ENCODE assay signal across 17 cellular contexts in genomic region chr15:69784808-69785550, GRCh38.
DNase-seq lines count a peak whose midpoint lies in the region; ATAC-seq and TF ChIP-seq lines count a peak whose summit lies in the region.
"Had no signal": no experiment of that assay in that cellular context is flagged by ENCODE, and none has a peak within 500 bp of the region (broad histone marks: within the 10 kb centered on the region; RNA-seq: fewer than 3 reads in every experiment).

No MANE protein-coding gene starts in this region.

- 0 out of 2 replicates have a peak overlapping the region, but pooled peaks have one; percentile 2 for H3K14ac ChIP-seq in IMR-90 (replicated peaks; ENCODE audit: low read depth, low read length)

- dilution Hi-C loops in IMR-90 (cut with HindIII; ENCODE audit: low sequenced_read_pairs, unreplicated experiment) = no loop called here

- TF ChIP-seq CTCF in IMR-90 (conservative IDR thresholded peaks at IDR 0.05; ENCODE audit: low read depth, low read length) = no peak
- TF ChIP-seq CTCF in brain microvascular endothelial cell (IDR thresholded peaks at IDR 0.05; ENCODE audit: low read depth, low read length, missing control alignments) = no peak
- no peak for TF ChIP-seq CTCF in osteocyte (IDR thresholded peaks at IDR 0.05)

- H3K23ac ChIP-seq in IMR-90 (ENCODE audit: low read depth, low read length) = no peak overlapping the region

- CTCF ChIA-PET in IMR-90 (lab: Yijun Ruan, JAX) = no interaction called here

- no peak overlapping the region for H2BK20ac ChIP-seq in IMR-90 (ENCODE audit: low read depth, low read length)

- in situ Hi-C loops in IMR-90 (cut with MboI; ENCODE audit: low sequenced_read_pairs) = no loop called here
- in situ Hi-C loops in brain microvascular endothelial cell (cut with HindIII; ENCODE audit: low pct_ligation_motif_present, low sequenced_read_pairs) = no loop called here

- H2AFZ ChIP-seq in IMR-90 (replicated peaks; ENCODE audit: low read length, poor library complexity) = peak overlapping the region; percentile 18

- H2BK5ac ChIP-seq in IMR-90 (ENCODE audit: low read depth, low read length, poor library complexity, severe bottlenecking) = no peak overlapping the region

- H2BK120ac ChIP-seq in IMR-90 (ENCODE audit: low read depth, low read length) = no peak overlapping the region

- no peak overlapping the region for H3K4me2 ChIP-seq in IMR-90 (ENCODE audit: low read depth, low read length)

- no peak overlapping the region for H3K18ac ChIP-seq in IMR-90 (ENCODE audit: low read depth, low read length)

- H3K36me3 ChIP-seq in IMR-90 (ENCODE audit: control insufficient read depth, insufficient read depth, low read length) = no peaks in the 10 kb centered on the region
- no peaks in the 10 kb centered on the region for H3K36me3 ChIP-seq in brain microvascular endothelial cell (replicated peaks)
- H3K36me3 ChIP-seq: sigmoid colon, suprapubic skin had no signal

- H3K9me3 ChIP-seq in IMR-90 (ENCODE audit: control insufficient read depth, insufficient read depth, low read length) = no peaks in the 10 kb centered on the region
- H3K9me3 ChIP-seq: sigmoid colon, suprapubic skin had no signal

- TF ChIP-seq RAD21 in IMR-90 (IDR thresholded peaks at IDR 0.05; ENCODE audit: low read length) = no peak

- intact Hi-C loops in IMR-90 (cut with micrococcal nuclease) = no loop called here

- ATAC-seq in IMR-90 (ENCODE audit: low read depth) (peak; percentile 64), GM19328 (IDR thresholded peaks at IDR 0.05; ENCODE audit: unreplicated experiment) (no peak)

- H3K36me3 Mint-ChIP-seq in osteocyte (ENCODE audit: unreplicated experiment) = no peaks in the 10 kb centered on the region
- H3K36me3 Mint-ChIP-seq: activated naive CD4-positive, alpha-beta T cell treated with anti-CD3 and anti-CD28 coated beads, Interleukin-2, amount 50 U/mL, for 72 hours had no signal

- no peaks in the 10 kb centered on the region for H4K20me1 ChIP-seq in IMR-90 (ENCODE audit: insufficient read depth, low read length)

- no peak overlapping the region for H4K5ac ChIP-seq in IMR-90 (ENCODE audit: low read depth, low read length)

- H3K9me1 ChIP-seq in IMR-90 (ENCODE audit: insufficient read depth, low read length) = no peaks in the 10 kb centered on the region

- H2AK9ac ChIP-seq in IMR-90 (replicated peaks; ENCODE audit: low read depth, low read length, poor library complexity) = no peak overlapping the region

- no peak overlapping the region for H3K56ac ChIP-seq in IMR-90 (ENCODE audit: extremely low read depth, insufficient read depth, low read length)

- no peak overlapping the region for H3K4ac ChIP-seq in IMR-90 (ENCODE audit: low read depth, low read length)

- H3K27me3 Mint-ChIP-seq in osteocyte (ENCODE audit: unreplicated experiment) = peaks cover 43% of the 10 kb centered on the region

- no peak overlapping the region for H4K91ac ChIP-seq in IMR-90 (ENCODE audit: insufficient read depth, low read depth, low read length)

- H2BK15ac ChIP-seq in IMR-90 (ENCODE audit: low read depth, low read length) = no peak overlapping the region

- H3K4me3 ChIP-seq in IMR-90 (ENCODE audit: insufficient read depth, low read depth, low read length) (no peak overlapping the region), brain microvascular endothelial cell (ENCODE audit: low read depth, low read length) (no peak overlapping the region)
- H3K4me3 ChIP-seq: sigmoid colon, suprapubic skin had no signal

- no peak overlapping the region for H3K9ac ChIP-seq in IMR-90 (ENCODE audit: low read depth, low read length)

- peaks cover 7% of the 10 kb centered on the region for H3K4me1 Mint-ChIP-seq in osteocyte (ENCODE audit: unreplicated experiment)

- no peak overlapping the region for H3K27ac ChIP-seq in IMR-90 (ENCODE audit: insufficient read depth, low read length)
- no peak overlapping the region for H3K27ac ChIP-seq in brain microvascular endothelial cell
- H3K27ac ChIP-seq: suprapubic skin had no signal

- H3K79me1 ChIP-seq in IMR-90 (ENCODE audit: low read depth in 1 of 2, low read length in 2 of 2) = no peaks in the 10 kb centered on the region

- no peak overlapping the region for H3K4me3 Mint-ChIP-seq in osteocyte (ENCODE audit: unreplicated experiment)
- H3K4me3 Mint-ChIP-seq: activated CD4-positive, alpha-beta T cell treated with anti-CD3 and anti-CD28 coated beads, Interleukin-2, amount 10 ng/mL, durations not matched to agents 24 days and 14 days had no signal

- H3K27me3 ChIP-seq in IMR-90 (ENCODE audit: control insufficient read depth, insufficient read depth, low read length) (peaks cover 29% of the 10 kb centered on the region), brain microvascular endothelial cell (replicated peaks) (no peaks in the 10 kb centered on the region)
- H3K27me3 ChIP-seq: sigmoid colon had no signal

- H3K9me3 Mint-ChIP-seq in osteocyte (ENCODE audit: unreplicated experiment) = no peaks in the 10 kb centered on the region
- H3K9me3 Mint-ChIP-seq: activated CD4-positive, alpha-beta T cell treated with anti-CD3 and anti-CD28 coated beads, Interleukin-2, amount 10 ng/mL, durations not matched to agents 24 days and 14 days; activated naive CD4-positive, alpha-beta T cell treated with anti-CD3 and anti-CD28 coated beads, Interleukin-2, amount 50 U/mL, for 72 hours had no signal

- peaks cover 4% of the 10 kb centered on the region for H3K4me1 ChIP-seq in IMR-90 (ENCODE audit: control insufficient read depth, insufficient read depth, low read length)
- H3K4me1 ChIP-seq: suprapubic skin had no signal

- H4K8ac ChIP-seq in IMR-90 (ENCODE audit: low read depth in 2 of 2, low read length in 2 of 2) = no peak overlapping the region

- DNase-seq in EH (ENCODE audit: low read depth) = peak; percentile 71
- DNase-seq in IMR-90 = peak; percentile 33
- DNase-seq in brain microvascular endothelial cell = peak; percentile 34
- DNase-seq in osteocyte (ENCODE audit: extremely low spot score, unreplicated experiment) = peak; percentile 36
- no peak for DNase-seq in OCI-M2 (lab: John Stamatoyannopoulos, UW; ENCODE audit: unreplicated experiment)
- DNase-seq in AG08396 (ENCODE audit: low spot score) = no peak
- DNase-seq: activated CD4-positive, alpha-beta T cell treated with anti-CD3 and anti-CD28 coated beads, Interleukin-2, amount 10 ng/mL, durations not matched to agents 24 days and 14 days; activated T-cell treated with anti-CD3 and anti-CD28 coated beads, Interleukin-2, amount 50 U/mL, for 1 hour; central memory CD4-positive, alpha-beta T cell; effector memory CD4-positive, alpha-beta T cell; NCI-H2029 treated with DMSO at 0.1 percent for 48 hours; NCI-H510A treated with DMSO at 0.1 percent for 48 hours; sigmoid colon; stimulated activated CD4-positive, alpha-beta T cell treated with anti-CD3 and anti-CD28 coated beads, Interleukin-2, amount 100 ng/mL, for 48 hours had no signal

- no TSS peak for BruUV-seq in IMR-90 (replicated peaks; lab: Mats Ljungman, UMichigan)

- H3K27ac Mint-ChIP-seq in osteocyte (ENCODE audit: unreplicated experiment) = no peak overlapping the region
- H3K27ac Mint-ChIP-seq: activated CD4-positive, alpha-beta T cell treated with anti-CD3 and anti-CD28 coated beads, Interleukin-2, amount 10 ng/mL, durations not matched to agents 24 days and 14 days; activated naive CD4-positive, alpha-beta T cell treated with anti-CD3 and anti-CD28 coated beads, Interleukin-2, amount 50 U/mL, for 72 hours had no signal

- POLR2A ChIA-PET in IMR-90 (lab: Charles Lee; ENCODE audit: unreplicated experiment) = no interaction called here

- TF ChIP-seq POLR2A in IMR-90 (IDR thresholded peaks at IDR 0.05; ENCODE audit: low read depth, low read length) = no peak

- no peak overlapping the region for H2AK5ac ChIP-seq in IMR-90 (ENCODE audit: low read depth, low read length)

- no CpG with 5 or more reads among the region's 5 CpGs for WGBS in IMR-90 (ENCODE audit: extremely low coverage in 2 of 2, insufficient read length in 1 of 2), 2 experiments

TF ChIP-seq in IMR-90, 13 proteins besides CTCF, POLR2A, EP300 and RAD21:
- no peak for TF ChIP-seq RFX5 (IDR thresholded peaks at IDR 0.05; ENCODE audit: low read depth, low read length)
- no peak for TF ChIP-seq CHD1 (IDR thresholded peaks at IDR 0.05; ENCODE audit: low read depth, low read length)
- TF ChIP-seq NFE2L2 (IDR thresholded peaks at IDR 0.05; ENCODE audit: low read depth, low read length) = no peak
- no peak for TF ChIP-seq USF2 (IDR thresholded peaks at IDR 0.05; ENCODE audit: low read depth, low read length)
- no peak for TF ChIP-seq FOS (IDR thresholded peaks at IDR 0.05; ENCODE audit: low read depth, low read length)
- TF ChIP-seq SMC3 (IDR thresholded peaks at IDR 0.05; ENCODE audit: low read depth, low read length) = no peak
- TF ChIP-seq MAFK (IDR thresholded peaks at IDR 0.05; ENCODE audit: low read depth, low read length) = no peak
- no peak for TF ChIP-seq MAZ (IDR thresholded peaks at IDR 0.05; ENCODE audit: borderline replicate concordance, low read depth, low read length)
- no peak for TF ChIP-seq ELK1 (IDR thresholded peaks at IDR 0.05; ENCODE audit: borderline replicate concordance, low read depth, low read length)
- TF ChIP-seq CEBPB (IDR thresholded peaks at IDR 0.05; ENCODE audit: low read depth, low read length) = no peak
- no peak for TF ChIP-seq BHLHE40 (IDR thresholded peaks at IDR 0.05; ENCODE audit: low read depth, low read length)
TF ChIP-seq in IMR-90: peak in this region for 0.

Comparison
In these comparisons a context has a peak if more than half of its experiments do, and no peak if none do; other contexts are left out.
1. DNase-seq: peak in EH (single experiment), IMR-90 (single experiment), brain microvascular endothelial cell (single experiment) and osteocyte (single experiment); none in OCI-M2 (single experiment) and AG08396 (single experiment).